ENCODE assay signal across 8 cellular contexts in genomic region chr1:25796807-25797458, GRCh38. TPM values are rescaled to one million over a fixed set of nuclear protein-coding genes. Genes with fewer than 3 reads are reported as not detected.
DNase-seq lines count a peak whose midpoint lies in the region; ATAC-seq and TF ChIP-seq lines count a peak whose summit lies in the region.

No MANE protein-coding gene starts in this region.

- no peaks in the 10 kb centered on the region for H3K27me3 ChIP-seq in lower lobe of right lung (ENCODE audit: low read depth)

- no peak for DNase-seq in AG09319 (ENCODE audit: extremely low read depth, low read depth)
- peak; percentile 71 for DNase-seq in HFFc6
- peak; percentile 89 for DNase-seq in NCI-H69 (lab: John Stamatoyannopoulos, UW)
- DNase-seq in activated CD4-positive, alpha-beta T cell treated with anti-CD3 and anti-CD28 coated beads, Interleukin-2, amount 50 U/mL, for 24 hours (ENCODE audit: low read depth in 1 of 2, low spot score in 1 of 2), result peak; percentile 76 to 83
- peak; percentile 89 for DNase-seq in lower lobe of right lung
- DNase-seq in stimulated activated CD8-positive, alpha-beta memory T cell treated with anti-CD3 and anti-CD28 coated beads, Interleukin-12 subunit alpha, Interleukin-12 subunit beta, amount 100 ng/mL, for 24 hours (ENCODE audit: extremely low read depth), result peak; percentile 61

- no peaks in the 10 kb centered on the region for H3K9me3 Mint-ChIP-seq in HFFc6
- no peaks in the 10 kb centered on the region for H3K9me3 Mint-ChIP-seq in dendritic cell treated with granulocyte-macrophage colony-stimulating factor and Interleukin-4, amounts not matched to agents 40 ng/mL and 50 ng/mL, for 4 days

- H3K4me1 Mint-ChIP-seq in HFFc6 (ENCODE audit: low read depth), result peaks cover 30% of the 10 kb centered on the region
- H3K4me1 Mint-ChIP-seq in dendritic cell treated with granulocyte-macrophage colony-stimulating factor and Interleukin-4, amounts not matched to agents 40 ng/mL and 50 ng/mL, for 4 days (ENCODE audit: low read depth), result peaks cover 25% of the 10 kb centered on the region

- H3K27ac ChIP-seq in lower lobe of right lung, result peak overlapping the region; percentile 66

- intact Hi-C loops in dendritic cell treated with granulocyte-macrophage colony-stimulating factor and Interleukin-4, amounts not matched to agents 40 ng/mL and 50 ng/mL, for 4 days (cut with micrococcal nuclease), result loop anchor here (2.0 kb wide), 1 partner anchor 188 kb away; no protein-coding TSS in a partner anchor
- intact Hi-C loops in lower lobe of right lung (cut with DNase I), result loop anchor here (10.0 kb wide), 1 partner anchor 182 kb away; the partner anchor contains the start of gene MAN1C1

- H3K4me3 Mint-ChIP-seq in HFFc6, result peak overlapping the region; percentile 11; the same call in 1 of the 2 replicates
- H3K4me3 Mint-ChIP-seq in dendritic cell treated with granulocyte-macrophage colony-stimulating factor and Interleukin-4, amounts not matched to agents 40 ng/mL and 50 ng/mL, for 4 days, result no peak overlapping the region

- ATAC-seq in lower lobe of right lung, result peak; percentile 65 to 70
- no peak for ATAC-seq in GM18861 (IDR thresholded peaks at IDR 0.05; ENCODE audit: unreplicated experiment)

- peak overlapping the region; percentile 1 for H3K4me3 ChIP-seq in lower lobe of right lung

- no peak overlapping the region for H3K27ac Mint-ChIP-seq in HFFc6
- H3K27ac Mint-ChIP-seq in dendritic cell treated with granulocyte-macrophage colony-stimulating factor and Interleukin-4, amounts not matched to agents 40 ng/mL and 50 ng/mL, for 4 days, result peak overlapping the region; percentile 1

- H3K36me3 Mint-ChIP-seq in HFFc6 (ENCODE audit: low read depth), result no peaks in the 10 kb centered on the region
- peaks cover 13% of the 10 kb centered on the region for H3K36me3 Mint-ChIP-seq in dendritic cell treated with granulocyte-macrophage colony-stimulating factor and Interleukin-4, amounts not matched to agents 40 ng/mL and 50 ng/mL, for 4 days (ENCODE audit: low read depth)

- H3K27me3 Mint-ChIP-seq in HFFc6 (ENCODE audit: insufficient read depth), result peaks cover 22% of the 10 kb centered on the region
- peaks cover 8% of the 10 kb centered on the region for H3K27me3 Mint-ChIP-seq in dendritic cell treated with granulocyte-macrophage colony-stimulating factor and Interleukin-4, amounts not matched to agents 40 ng/mL and 50 ng/mL, for 4 days

- peak; percentile 92 for TF ChIP-seq CTCF in AG09319 (IDR thresholded peaks at IDR 0.05; ENCODE audit: low read depth, low read length)
- TF ChIP-seq CTCF in HFFc6 (IDR thresholded peaks at IDR 0.05), result peak; percentile 87
- TF ChIP-seq CTCF in lower lobe of right lung (IDR thresholded peaks at IDR 0.05), result peak; percentile 75

- peaks cover 48% of the 10 kb centered on the region for H3K4me1 ChIP-seq in lower lobe of right lung

- H3K9me3 ChIP-seq in lower lobe of right lung, result no peaks in the 10 kb centered on the region

- H3K36me3 ChIP-seq in lower lobe of right lung, result no peaks in the 10 kb centered on the region

RNA-seq across cellular contexts. Expression of gene SELENON, which starts 3.1 kb away (rescaled TPM):
- total RNA-seq in HFFc6 (2021; fragmentation: NEBNext Ultra II Directional; extraction: Animal tissue kit (Norgen Biotek cat#: 25700)), result 10 to 100 TPM; 48.1 to 64.5 (median 58.8) TPM
- 83.4 TPM for total RNA-seq in lower lobe of right lung

RNA-seq across cellular contexts. Expression of gene MTFR1L, which starts 22.8 kb away (rescaled TPM):
- total RNA-seq in HFFc6 (2021; fragmentation: NEBNext Ultra II Directional; extraction: Animal tissue kit (Norgen Biotek cat#: 25700)), result 10 to 100 TPM; 52.4 to 69.1 (median 59.1) TPM
- total RNA-seq in lower lobe of right lung, result 51.1 TPM
